Comparison of ENCODE assay signal across 8 cellular contexts in genomic region chr7:140326116-140326928, GRCh38.
DNase-seq lines count a peak whose midpoint lies in the region; ATAC-seq and TF ChIP-seq lines count a peak whose summit lies in the region.

No MANE protein-coding gene starts in this region.

- H3K9me3 Mint-ChIP-seq in H9 (no peaks in the 10 kb centered on the region), nephron (no peaks in the 10 kb centered on the region)

- H3K27ac ChIP-seq in BLaER1, result no peak overlapping the region
- H3K27ac ChIP-seq in H9 (ENCODE audit: insufficient read length, low read depth, low read length), result no peak overlapping the region
- no peak overlapping the region for H3K27ac ChIP-seq in OCI-LY1 (ENCODE audit: low read depth, low read length, poor library complexity, severe bottlenecking)
- H3K27ac ChIP-seq in suprapubic skin, result peak overlapping the region; percentile 34

- H3K23ac ChIP-seq in H9 (ENCODE audit: insufficient read length, low read depth, low read length), result no peak overlapping the region

- no peak for TF ChIP-seq POLR2A in suprapubic skin (IDR thresholded peaks at IDR 0.05)

- H3K4me2 ChIP-seq in BLaER1 (peak overlapping the region; percentile 12; the same call in 1 of the 2 replicates), H9 (ENCODE audit: insufficient read depth, insufficient read length, low read length) (no peak overlapping the region), OCI-LY1 (ENCODE audit: low read length) (no peak overlapping the region)

- H3K79me1 ChIP-seq in H9 (ENCODE audit: insufficient read depth, low read depth, low read length, poor library complexity, severe bottlenecking), result no peaks in the 10 kb centered on the region

- H3K36me3 Mint-ChIP-seq in H9 (ENCODE audit: insufficient read depth in 1 of 3, low read depth in 3 of 3), result no peaks in the 10 kb centered on the region
- peaks cover 3% of the 10 kb centered on the region for H3K36me3 Mint-ChIP-seq in nephron (ENCODE audit: low read depth)

- H2AFZ ChIP-seq in H9 (ENCODE audit: low read length), result no peak overlapping the region
- H2AFZ ChIP-seq in OCI-LY1 (ENCODE audit: low read length), result no peak overlapping the region

- no peak overlapping the region for H3K9ac ChIP-seq in BLaER1
- H3K9ac ChIP-seq in H9 (ENCODE audit: extremely low read depth, insufficient read length, low read length), result no peak overlapping the region
- H3K9ac ChIP-seq in OCI-LY1 (ENCODE audit: low read length), result no peak overlapping the region

- H4K91ac ChIP-seq in H9 (ENCODE audit: insufficient read length, low read depth, low read length), result no peak overlapping the region

- no peak for TF ChIP-seq EP300 in suprapubic skin (IDR thresholded peaks at IDR 0.05)

- no peak for ATAC-seq in GM18870 (IDR thresholded peaks at IDR 0.05; ENCODE audit: unreplicated experiment)

- H3K9me3 ChIP-seq in BLaER1 (no peaks in the 10 kb centered on the region), H9 (ENCODE audit: control insufficient read depth, low read depth, low read length) (no peaks in the 10 kb centered on the region), OCI-LY1 (ENCODE audit: low read length) (no peaks in the 10 kb centered on the region), suprapubic skin (no peaks in the 10 kb centered on the region)

- H3K27ac Mint-ChIP-seq in H9 (peak overlapping the region in 1 of 3 experiments; percentile 61; a peak in 1 of 7 replicates), nephron (peak overlapping the region in 1 of 3 experiments; percentile 37)

- H3K4ac ChIP-seq in H9 (ENCODE audit: low read depth, low read length), result no peak overlapping the region

- peak; percentile 67 for DNase-seq in H9
- peak; percentile 13 to 18 for DNase-seq in activated T-helper 1 cell treated with anti-CD3 and anti-CD28 coated beads, Interleukin-2, amount 50 U/mL, for 16 hours (ENCODE audit: low read depth in 1 of 2, low spot score in 1 of 2)
- DNase-seq in fibroblast of peridontal ligament (ENCODE audit: extremely low read depth), result peak; percentile 81
- DNase-seq in suprapubic skin (ENCODE audit: low spot score in 2 of 2), result no peak

- no peak overlapping the region for H2BK12ac ChIP-seq in H9 (ENCODE audit: insufficient read length, low read depth, low read length)

- H2BK120ac ChIP-seq in H9 (ENCODE audit: low read depth, low read length, poor library complexity, severe bottlenecking), result no peak overlapping the region

- H3K4me3 Mint-ChIP-seq in H9 (no peak overlapping the region), nephron (no peak overlapping the region)

- H3K4me1 Mint-ChIP-seq in H9, result no peaks in the 10 kb centered on the region; a peak in 3 of 4 replicates
- H3K4me1 Mint-ChIP-seq in nephron, result peaks cover 4% of the 10 kb centered on the region

- H3K56ac ChIP-seq in H9 (ENCODE audit: insufficient read length, low read depth, low read length), result no peak overlapping the region

- TF ChIP-seq CTCF in H9 (conservative IDR thresholded peaks at IDR 0.05) (peak; percentile 63), OCI-LY1 (IDR thresholded peaks at IDR 0.05; ENCODE audit: low read length) (peak; percentile 86), nephron (IDR thresholded peaks at IDR 0.05; ENCODE audit: unreplicated experiment in 3 of 3) (peak; percentile 70 to 77 (median 73)), suprapubic skin (IDR thresholded peaks at IDR 0.05) (peak; percentile 35 to 67)

- no peaks in the 10 kb centered on the region for H3K36me3 ChIP-seq in BLaER1
- no peaks in the 10 kb centered on the region for H3K36me3 ChIP-seq in OCI-LY1 (ENCODE audit: insufficient read depth, low read length)
- no peaks in the 10 kb centered on the region for H3K36me3 ChIP-seq in suprapubic skin

- no peak overlapping the region for H3K14ac ChIP-seq in H9 (ENCODE audit: insufficient read depth, low read length)

- H3K4me3 ChIP-seq in BLaER1, result no peak overlapping the region
- H3K4me3 ChIP-seq in OCI-LY1 (ENCODE audit: low read depth, low read length, poor library complexity, severe bottlenecking), result no peak overlapping the region
- peak overlapping the region; percentile 12 for H3K4me3 ChIP-seq in suprapubic skin

- no peaks in the 10 kb centered on the region for H3K79me2 ChIP-seq in H9 (ENCODE audit: insufficient read depth, low read length)
- H3K79me2 ChIP-seq in OCI-LY1 (ENCODE audit: insufficient read depth, low read length), result no peaks in the 10 kb centered on the region

- H3T11ph ChIP-seq in H9 (ENCODE audit: low read length), result no peak overlapping the region

- no peaks in the 10 kb centered on the region for H3K23me2 ChIP-seq in H9 (ENCODE audit: insufficient read length, low read depth, low read length, poor library complexity, severe bottlenecking)

- H3K27me3 Mint-ChIP-seq in H9 (ENCODE audit: low read depth) (no peaks in the 10 kb centered on the region), nephron (ENCODE audit: low read depth) (no peaks in the 10 kb centered on the region)

- H3K4me1 ChIP-seq in BLaER1 (peaks cover 19% of the 10 kb centered on the region), H9 (ENCODE audit: insufficient read depth, low read length) (peaks cover 2% of the 10 kb centered on the region; the same call in 1 of the 2 replicates), OCI-LY1 (ENCODE audit: insufficient read depth, low read length, severe bottlenecking) (no peaks in the 10 kb centered on the region), suprapubic skin (peaks cover 9% of the 10 kb centered on the region)

- H3F3A ChIP-seq in OCI-LY1 (ENCODE audit: insufficient read depth, low read length), result no peaks in the 10 kb centered on the region

- no peak overlapping the region for H4K5ac ChIP-seq in H9 (ENCODE audit: insufficient read length, low read depth, low read length)

- no CpG with 5 or more reads among the region's 16 CpGs for WGBS in H9 (ENCODE audit: extremely low coverage, insufficient read length, low lambda C conversion rate)
- 17% methylated on average over 15 of the region's 16 CpGs for WGBS in suprapubic skin

- H3K9me2 ChIP-seq in OCI-LY1 (ENCODE audit: low read depth, low read length), result no peaks in the 10 kb centered on the region

- H4K20me1 ChIP-seq in BLaER1 (no peaks in the 10 kb centered on the region), H9 (ENCODE audit: control insufficient read depth, insufficient read depth, insufficient read length) (no peaks in the 10 kb centered on the region), OCI-LY1 (ENCODE audit: insufficient read depth, low read length) (no peaks in the 10 kb centered on the region)

- H3K27me3 ChIP-seq in BLaER1, result no peaks in the 10 kb centered on the region
- no peaks in the 10 kb centered on the region for H3K27me3 ChIP-seq in H9 (ENCODE audit: insufficient read depth, low read length)
- no peaks in the 10 kb centered on the region for H3K27me3 ChIP-seq in OCI-LY1 (ENCODE audit: insufficient read depth, low read length)
- no peaks in the 10 kb centered on the region for H3K27me3 ChIP-seq in suprapubic skin

- no peak overlapping the region for H2BK15ac ChIP-seq in H9 (ENCODE audit: low read depth, low read length)

- H4K8ac ChIP-seq in H9 (replicated peaks; ENCODE audit: insufficient read length, low read depth, low read length), result no peak overlapping the region

- no peak overlapping the region for H2BK5ac ChIP-seq in H9 (ENCODE audit: insufficient read length, low read length)

- H2AK5ac ChIP-seq in H9 (ENCODE audit: insufficient read length, low read length), result no peak overlapping the region

- no peak overlapping the region for H2BK20ac ChIP-seq in H9 (ENCODE audit: low read depth, low read length, poor library complexity, severe bottlenecking)

- no peak overlapping the region for H3K18ac ChIP-seq in H9 (ENCODE audit: insufficient read length, low read depth, low read length)

Comparison
In these comparisons a context has a peak if more than half of its experiments do, and no peak if none do; other contexts are left out.
1. DNase-seq: peak in H9 (single experiment), activated T-helper 1 cell treated with anti-CD3 and anti-CD28 coated beads, Interleukin-2, amount 50 U/mL, for 16 hours (2 of 2) and fibroblast of peridontal ligament (single experiment); none in suprapubic skin (0 of 2).
2. Peak in every context shown above with its lines, with median percentiles within 50 percentile points of each other: CTCF ChIP-seq.